Comparison of ENCODE assay signal across 1 cellular context in the genomic region with DNA sequence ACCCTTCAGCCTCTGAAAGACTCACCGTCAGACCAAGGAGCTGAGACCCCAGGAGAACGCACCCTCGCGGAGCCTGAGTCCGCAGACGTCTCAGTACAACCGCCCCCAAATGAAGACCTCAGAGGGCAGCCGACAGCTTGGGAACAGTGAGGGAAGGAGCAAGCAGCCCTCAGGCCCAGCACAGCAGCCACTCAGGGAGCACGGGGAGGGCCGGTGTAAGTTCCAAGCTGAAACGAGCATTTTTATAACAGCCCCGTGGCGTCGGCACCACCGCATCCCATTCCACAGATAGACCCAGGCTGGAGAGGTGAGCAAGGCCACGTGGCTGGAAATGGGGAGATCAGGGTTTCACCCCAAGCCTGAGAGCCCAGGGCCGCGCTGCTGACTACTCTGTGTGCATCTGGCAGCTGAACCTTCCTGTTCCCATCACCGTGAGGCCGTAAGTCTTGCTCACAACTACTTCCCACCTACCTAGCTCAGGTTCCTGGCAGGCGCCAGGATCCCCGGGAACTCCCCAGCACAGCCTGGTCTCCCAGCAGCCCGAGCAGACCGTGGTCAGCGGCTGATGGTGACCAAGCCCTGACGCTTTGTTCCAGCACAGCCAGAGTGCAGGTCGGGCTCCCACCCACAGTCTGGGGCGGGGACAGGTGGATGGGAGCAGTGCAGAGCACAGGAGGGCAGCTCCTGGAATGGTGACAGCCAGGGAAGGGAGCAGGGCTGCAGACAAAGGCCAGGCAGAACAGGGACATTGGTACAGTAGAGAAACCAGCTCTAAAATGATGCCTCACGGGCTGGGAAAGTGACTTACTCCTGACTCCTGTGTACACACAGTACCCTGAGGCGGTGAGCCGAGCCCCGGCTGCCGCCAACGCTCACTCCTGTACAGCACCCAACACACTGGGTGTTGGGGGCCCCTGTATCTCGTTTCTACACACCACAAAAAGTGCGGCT.
TF ChIP-seq lines count a peak whose summit lies in the region.

No MANE protein-coding gene starts in this region.

TF ChIP-seq in SK-N-SH treated with all-trans-retinoic acid at 6 μM for 48 hours, 23 proteins besides CTCF, POLR2A, EP300 and RAD21 (continued from another document):
- TF ChIP-seq, protein P1, sequence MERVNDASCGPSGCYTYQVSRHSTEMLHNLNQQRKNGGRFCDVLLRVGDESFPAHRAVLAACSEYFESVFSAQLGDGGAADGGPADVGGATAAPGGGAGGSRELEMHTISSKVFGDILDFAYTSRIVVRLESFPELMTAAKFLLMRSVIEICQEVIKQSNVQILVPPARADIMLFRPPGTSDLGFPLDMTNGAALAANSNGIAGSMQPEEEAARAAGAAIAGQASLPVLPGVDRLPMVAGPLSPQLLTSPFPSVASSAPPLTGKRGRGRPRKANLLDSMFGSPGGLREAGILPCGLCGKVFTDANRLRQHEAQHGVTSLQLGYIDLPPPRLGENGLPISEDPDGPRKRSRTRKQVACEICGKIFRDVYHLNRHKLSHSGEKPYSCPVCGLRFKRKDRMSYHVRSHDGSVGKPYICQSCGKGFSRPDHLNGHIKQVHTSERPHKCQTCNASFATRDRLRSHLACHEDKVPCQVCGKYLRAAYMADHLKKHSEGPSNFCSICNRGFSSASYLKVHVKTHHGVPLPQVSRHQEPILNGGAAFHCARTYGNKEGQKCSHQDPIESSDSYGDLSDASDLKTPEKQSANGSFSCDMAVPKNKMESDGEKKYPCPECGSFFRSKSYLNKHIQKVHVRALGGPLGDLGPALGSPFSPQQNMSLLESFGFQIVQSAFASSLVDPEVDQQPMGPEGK (CRISPR knock-in tag; IDR thresholded peaks at IDR 0.05; ENCODE audit: borderline replicate concordance), result no peak
- TF ChIP-seq ESRRG (CRISPR knock-in tag; IDR thresholded peaks at IDR 0.05), result no peak
- TF ChIP-seq ZNF565 (CRISPR knock-in tag; conservative IDR thresholded peaks at IDR 0.05; ENCODE audit: low read depth), result no peak
- TF ChIP-seq GLIS3 (CRISPR knock-in tag; IDR thresholded peaks at IDR 0.05), result no peak
- TF ChIP-seq CSRNP3 (CRISPR knock-in tag; IDR thresholded peaks at IDR 0.05), result no peak
- TF ChIP-seq TSHZ2 (CRISPR knock-in tag; IDR thresholded peaks at IDR 0.05), result no peak
- no peak for TF ChIP-seq TCF4 (CRISPR knock-in tag; IDR thresholded peaks at IDR 0.05; ENCODE audit: borderline replicate concordance)
- no peak for TF ChIP-seq SNAI2 (CRISPR knock-in tag; IDR thresholded peaks at IDR 0.05)
- no peak for TF ChIP-seq TOX (CRISPR knock-in tag; IDR thresholded peaks at IDR 0.05; ENCODE audit: borderline replicate concordance)
- TF ChIP-seq BACH2 (CRISPR knock-in tag; IDR thresholded peaks at IDR 0.05; ENCODE audit: borderline replicate concordance), result no peak
